Comparison of ENCODE assay signal across 9 cellular contexts in the genomic region with DNA sequence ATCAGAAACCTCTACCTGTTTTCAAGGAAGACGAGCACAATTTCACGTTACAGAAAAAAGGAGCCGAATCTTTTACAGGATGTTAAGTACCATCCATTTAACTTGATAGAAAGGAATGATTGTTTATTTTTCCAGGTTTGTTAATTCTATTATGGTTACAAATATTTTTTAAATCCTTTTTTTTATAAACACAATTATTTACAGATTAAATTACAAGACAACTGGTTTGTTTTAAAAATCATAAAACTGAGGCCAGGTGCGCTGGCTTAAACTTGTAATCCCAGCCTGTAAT. TPM values are rescaled to one million over a fixed set of nuclear protein-coding genes. Genes with fewer than 3 reads are reported as not detected.
DNase-seq lines count a peak whose midpoint lies in the region; ATAC-seq and TF ChIP-seq lines count a peak whose summit lies in the region.
"Had no signal": no experiment of that assay in that cellular context is flagged by ENCODE, and none has a peak within 500 bp of the region (broad histone marks: within the 10 kb centered on the region; RNA-seq: fewer than 3 reads in every experiment).

No MANE protein-coding gene starts in this region.

- TF ChIP-seq CTCF in Panc1 (IDR thresholded peaks at IDR 0.05) (no peak), progenitor cell of endocrine pancreas (IDR thresholded peaks at IDR 0.05; ENCODE audit: unreplicated experiment) (no peak)

- POLR2A ChIA-PET in Panc1 (lab: Charles Lee) = no interaction called here

- peaks cover 2% of the 10 kb centered on the region; the same call in 1 of the 2 replicates for H3K36me3 ChIP-seq in Panc1 (ENCODE audit: control insufficient read depth, insufficient read depth, low read length)

- peaks cover 10% of the 10 kb centered on the region for H3K36me3 Mint-ChIP-seq in activated CD4-positive, alpha-beta T cell treated with anti-CD3 and anti-CD28 coated beads, Interleukin-2, amount 10 ng/mL, durations not matched to agents 24 days and 14 days (ENCODE audit: low read depth)
- H3K36me3 Mint-ChIP-seq in effector memory CD8-positive, alpha-beta T cell (ENCODE audit: insufficient read depth) = peaks cover 71% of the 10 kb centered on the region
- H3K36me3 Mint-ChIP-seq in progenitor cell of endocrine pancreas (ENCODE audit: insufficient read depth) = no peaks in the 10 kb centered on the region

- intact Hi-C loops in activated CD4-positive, alpha-beta T cell treated with anti-CD3 and anti-CD28 coated beads, Interleukin-2, amount 10 ng/mL, durations not matched to agents 24 days and 14 days (cut with micrococcal nuclease) = loop anchor here (5.0 kb wide), 2 partner anchors 129 to 154 kb away; a partner anchor contains a TSS
- intact Hi-C loops in Panc1 (cut with micrococcal nuclease; ENCODE audit: unreplicated experiment) = no loop called here

- no peak overlapping the region for H3K27ac ChIP-seq in Panc1 (ENCODE audit: low read length)

- no TSS peak for BruUV-seq in Panc1 (replicated peaks; lab: Mats Ljungman, UMichigan)

- ATAC-seq in Panc1 (no peak), HG03521 (IDR thresholded peaks at IDR 0.05; ENCODE audit: unreplicated experiment) (no peak)
- ATAC-seq in effector memory CD8-positive, alpha-beta T cell (replicated peaks) = no peak

- peaks cover 12% of the 10 kb centered on the region; the same call in 1 of the 2 replicates for H3K4me1 ChIP-seq in Panc1 (ENCODE audit: control insufficient read depth, insufficient read depth, low read length)

- peaks cover 4% of the 10 kb centered on the region for H3K9me3 Mint-ChIP-seq in activated CD4-positive, alpha-beta T cell treated with anti-CD3 and anti-CD28 coated beads, Interleukin-2, amount 10 ng/mL, durations not matched to agents 24 days and 14 days
- H3K9me3 Mint-ChIP-seq in effector memory CD8-positive, alpha-beta T cell = peaks cover 5 to 8% of the 10 kb centered on the region in 2 donors
- no peaks in the 10 kb centered on the region for H3K9me3 Mint-ChIP-seq in progenitor cell of endocrine pancreas (ENCODE audit: low read depth)
- H3K9me3 Mint-ChIP-seq: dendritic cell treated with granulocyte-macrophage colony-stimulating factor and Interleukin-4, amounts not matched to agents 40 ng/mL and 50 ng/mL, for 4 days had no signal

- CTCF ChIA-PET in Panc1 (lab: Charles Lee) = interaction anchor here (1.4 kb wide), 1 partner anchor 17 kb away, joined by 8 read pairs; no protein-coding TSS in a partner anchor

- no peaks in the 10 kb centered on the region for H3K27me3 ChIP-seq in Panc1 (ENCODE audit: control insufficient read depth, insufficient read depth, low read length)

- H3K4me3 Mint-ChIP-seq in activated CD4-positive, alpha-beta T cell treated with anti-CD3 and anti-CD28 coated beads, Interleukin-2, amount 10 ng/mL, durations not matched to agents 24 days and 14 days = peak overlapping the region; percentile 88
- peak overlapping the region; percentile 83 to 95 for H3K4me3 Mint-ChIP-seq in effector memory CD8-positive, alpha-beta T cell
- H3K4me3 Mint-ChIP-seq in progenitor cell of endocrine pancreas (ENCODE audit: low read depth) = peak overlapping the region; percentile 69

- H3K27ac Mint-ChIP-seq in activated CD4-positive, alpha-beta T cell treated with anti-CD3 and anti-CD28 coated beads, Interleukin-2, amount 10 ng/mL, durations not matched to agents 24 days and 14 days = peak overlapping the region; percentile 94
- H3K27ac Mint-ChIP-seq in effector memory CD8-positive, alpha-beta T cell = peak overlapping the region; percentile 100
- H3K27ac Mint-ChIP-seq in progenitor cell of endocrine pancreas = peak overlapping the region; percentile 99

- H3K27me3 Mint-ChIP-seq in activated CD4-positive, alpha-beta T cell treated with anti-CD3 and anti-CD28 coated beads, Interleukin-2, amount 10 ng/mL, durations not matched to agents 24 days and 14 days = peaks cover 21% of the 10 kb centered on the region
- no peaks in the 10 kb centered on the region for H3K27me3 Mint-ChIP-seq in effector memory CD8-positive, alpha-beta T cell
- peaks cover 45% of the 10 kb centered on the region for H3K27me3 Mint-ChIP-seq in progenitor cell of endocrine pancreas

- peaks cover 36% of the 10 kb centered on the region for H3K4me1 Mint-ChIP-seq in activated CD4-positive, alpha-beta T cell treated with anti-CD3 and anti-CD28 coated beads, Interleukin-2, amount 10 ng/mL, durations not matched to agents 24 days and 14 days
- H3K4me1 Mint-ChIP-seq in effector memory CD8-positive, alpha-beta T cell (ENCODE audit: low read depth in 2 of 2) = peaks cover 30 to 40% of the 10 kb centered on the region in 2 donors
- H3K4me1 Mint-ChIP-seq in progenitor cell of endocrine pancreas (ENCODE audit: low read depth) = peaks cover 7% of the 10 kb centered on the region

- DNase-seq in activated CD4-positive, alpha-beta T cell treated with anti-CD3 and anti-CD28 coated beads, Interleukin-2, amount 10 ng/mL, durations not matched to agents 24 days and 14 days = no peak
- DNase-seq in activated CD4-positive, alpha-beta T cell treated with anti-CD3 and anti-CD28 coated beads for 1 hour = no peak
- DNase-seq in Panc1 (ENCODE audit: low read depth, low spot score) (no peak), progenitor cell of endocrine pancreas (ENCODE audit: low spot score, unreplicated experiment) (no peak), activated gamma-delta T cell (lab: John Stamatoyannopoulos, UW) (no peak), NCI-H146 treated with DMSO at 0.1 percent for 48 hours (lab: John Stamatoyannopoulos, UW; ENCODE audit: unreplicated experiment) (no peak)
- no peak for DNase-seq in effector memory CD8-positive, alpha-beta T cell

- no peaks in the 10 kb centered on the region for H3K9me3 ChIP-seq in Panc1 (ENCODE audit: control insufficient read depth, insufficient read depth, low read depth, low read length)

- peak overlapping the region; percentile 70 to 96; a peak in 2 of 4 replicates for H3K4me3 ChIP-seq in Panc1 (ENCODE audit: low read depth in 2 of 2, low read length in 2 of 2)

- in situ Hi-C loops in Panc1 (cut with HindIII; ENCODE audit: low pct_unique_long_range_greater_than_20kb, low sequenced_read_pairs) = no loop called here

RNA-seq across cellular contexts. Expression of a gene that starts 18.2 kb away (rescaled TPM):
- total RNA-seq in activated CD4-positive, alpha-beta T cell treated with anti-CD3 and anti-CD28 coated beads, Interleukin-2, amount 10 ng/mL, durations not matched to agents 24 days and 14 days = 9.5 and 10.6 TPM in 2 replicates
- total RNA-seq in Panc1 (2021; ENCODE audit: unreplicated experiment) = 12.3 TPM
- 19.1 TPM for polyA plus RNA-seq in Panc1 (2012; ENCODE audit: insufficient read length)
- total RNA-seq in progenitor cell of endocrine pancreas = 13.1 and 13.4 TPM in 2 replicates

RNA-seq across cellular contexts. Expression of a gene that starts 35.0 kb away (rescaled TPM):
- not detected in 2 replicates for total RNA-seq in activated CD4-positive, alpha-beta T cell treated with anti-CD3 and anti-CD28 coated beads, Interleukin-2, amount 10 ng/mL, durations not matched to agents 24 days and 14 days
- total RNA-seq in Panc1 (2021; ENCODE audit: unreplicated experiment) (0.26 TPM), progenitor cell of endocrine pancreas (not detected in 2 replicates)
- polyA plus RNA-seq in Panc1 (2012; ENCODE audit: insufficient read length) = 0.63 TPM

RNA-seq across cellular contexts. Expression of a gene that starts 40.6 kb away (rescaled TPM):
- 0.21 and 0.47 TPM in 2 replicates for total RNA-seq in activated CD4-positive, alpha-beta T cell treated with anti-CD3 and anti-CD28 coated beads, Interleukin-2, amount 10 ng/mL, durations not matched to agents 24 days and 14 days
- 18.3 TPM for total RNA-seq in Panc1 (2021; ENCODE audit: unreplicated experiment)
- polyA plus RNA-seq in Panc1 (2012; ENCODE audit: insufficient read length) = 28.2 TPM
- 23.3 and 23.9 TPM in 2 replicates for total RNA-seq in progenitor cell of endocrine pancreas

RNA-seq across cellular contexts. Expression of a gene that starts 53.9 kb away (rescaled TPM):
- total RNA-seq in activated CD4-positive, alpha-beta T cell treated with anti-CD3 and anti-CD28 coated beads, Interleukin-2, amount 10 ng/mL, durations not matched to agents 24 days and 14 days = not detected in 2 replicates
- total RNA-seq in Panc1 (2021; ENCODE audit: unreplicated experiment) (0.21 TPM), progenitor cell of endocrine pancreas (0.33 and 0.34 TPM in 2 replicates)
- polyA plus RNA-seq in Panc1 (2012; ENCODE audit: insufficient read length) = not detected

Comparison
In these comparisons a context has a peak if more than half of its experiments do, and no peak if none do; other contexts are left out.
1. RNA of a gene that starts 40.6 kb away (total RNA-seq): 23.3 to 23.9 TPM in progenitor cell of endocrine pancreas and 18.3 TPM in Panc1 (single experiment); 0.21 to 0.47 TPM in activated CD4-positive, alpha-beta T cell treated with anti-CD3 and anti-CD28 coated beads, Interleukin-2, amount 10 ng/mL, durations not matched to agents 24 days and 14 days; every median in the first group is over 10 times any median in the second.
2. Peak in every context shown above with its lines, with median percentiles within 50 percentile points of each other: H3K27ac Mint-ChIP-seq and H3K4me3 Mint-ChIP-seq.